Comparison of ENCODE assay signal across 21 cellular contexts in genomic region chr12:28506271-28506670, GRCh38.
"Had no signal": no experiment of that assay in that cellular context is flagged by ENCODE, and none has a peak within 500 bp of the region (broad histone marks: within the 10 kb centered on the region; RNA-seq: fewer than 3 reads in every experiment).

No MANE protein-coding gene starts in this region.

- H3K4me1 ChIP-seq: left lung, vagina had no signal

- H3K27me3 Mint-ChIP-seq: activated B cell treated with CpG ODN at 0.5 μM for 24 hours; activated CD4-positive, alpha-beta memory T cell treated with anti-CD3 and anti-CD28 coated beads for 36 hours; activated naive CD8-positive, alpha-beta T cell treated with anti-CD3 and anti-CD28 coated beads, Interleukin-2, amount 10 ng/mL, durations not matched to agents 7 days and 5 days; brain; naive B cell; stimulated activated naive CD8-positive, alpha-beta T cell treated with anti-CD3 and anti-CD28 coated beads, Interleukin-15, Interleukin-2, amounts not matched to agents 100 ng/mL and 50 ng/mL, for 24 hours had no signal

- ATAC-seq: right cardiac atrium had no signal

- H3K9me3 ChIP-seq: left lung, tibial nerve, vagina had no signal

- H3K4me3 ChIP-seq: left lung, skin epidermis, tibial nerve, vagina had no signal

- H3K27me3 ChIP-seq: left lung, tibial nerve, vagina had no signal

- H3K4me3 Mint-ChIP-seq: activated B cell treated with CpG ODN at 0.5 μM for 24 hours; activated CD4-positive, alpha-beta memory T cell treated with anti-CD3 and anti-CD28 coated beads for 36 hours; activated naive CD8-positive, alpha-beta T cell treated with anti-CD3 and anti-CD28 coated beads, Interleukin-2, amount 10 ng/mL, durations not matched to agents 7 days and 5 days; brain; endodermal cell; naive B cell; neural crest cell; stimulated activated naive CD8-positive, alpha-beta T cell treated with anti-CD3 and anti-CD28 coated beads, Interleukin-15, Interleukin-2, amounts not matched to agents 100 ng/mL and 50 ng/mL, for 24 hours had no signal

- DNase-seq: activated B cell treated with CpG ODN at 0.5 μM for 24 hours; activated CD4-positive, alpha-beta memory T cell treated with anti-CD3 and anti-CD28 coated beads for 36 hours; activated CD4-positive, alpha-beta T cell treated with anti-CD3 and anti-CD28 coated beads for 4 hours; activated naive CD4-positive, alpha-beta T cell treated with Interleukin-2 at 50 U/mL for 16 hours; activated naive CD8-positive, alpha-beta T cell treated with anti-CD3 and anti-CD28 coated beads, Interleukin-2, amount 10 ng/mL, durations not matched to agents 7 days and 5 days; caudate nucleus; endodermal cell; hypothalamus; islet precursor cell; left lung; mammary epithelial cell; naive B cell; right cardiac atrium had no signal

- H3K27ac ChIP-seq: epithelial cell of prostate, left lung, skin epidermis, tibial nerve, vagina had no signal

- H3K27ac Mint-ChIP-seq: activated B cell treated with CpG ODN at 0.5 μM for 24 hours; activated CD4-positive, alpha-beta memory T cell treated with anti-CD3 and anti-CD28 coated beads for 36 hours; activated naive CD8-positive, alpha-beta T cell treated with anti-CD3 and anti-CD28 coated beads, Interleukin-2, amount 10 ng/mL, durations not matched to agents 7 days and 5 days; activated T-helper 2 cell treated with anti-CD3 and anti-CD28 coated beads, Interferon-gamma antibody, Interleukin-2, Interleukin-4, amounts not matched to agents 10 μg/mL and 5 μg/mL and 100 μg/mL, durations not matched to agents 14 hours and 24 hours and 36 hours; brain; endodermal cell; naive B cell; stimulated activated naive CD8-positive, alpha-beta T cell treated with anti-CD3 and anti-CD28 coated beads, Interleukin-15, Interleukin-2, amounts not matched to agents 100 ng/mL and 50 ng/mL, for 24 hours had no signal

- H3K36me3 ChIP-seq: left lung, tibial nerve, vagina had no signal

- H3K4me1 Mint-ChIP-seq: activated B cell treated with CpG ODN at 0.5 μM for 24 hours; activated naive CD8-positive, alpha-beta T cell treated with anti-CD3 and anti-CD28 coated beads, Interleukin-2, amount 10 ng/mL, durations not matched to agents 7 days and 5 days; naive B cell; neural crest cell had no signal
